In genomic region chr5:139696894-139697658, GRCh38 we compare ENCODE assay signal across 1 cellular context.
TF ChIP-seq lines count a peak whose summit lies in the region.

No MANE protein-coding gene starts in this region.

TF ChIP-seq in HEK293, 187 proteins besides CTCF, POLR2A, EP300 and RAD21 (continued from another document and continues in another):
- no peak for TF ChIP-seq BCL11A (tag by site-specific recombination; IDR thresholded peaks at IDR 0.05; ENCODE audit: low read depth)
- no peak for TF ChIP-seq ZNF624 (tag by site-specific recombination; IDR thresholded peaks at IDR 0.05)
- no peak for TF ChIP-seq SCRT1 (tag by site-specific recombination; IDR thresholded peaks at IDR 0.05; ENCODE audit: borderline replicate concordance)
- TF ChIP-seq ZNF138 (tag by site-specific recombination; IDR thresholded peaks at IDR 0.05; ENCODE audit: borderline replicate concordance) = no peak
- no peak for TF ChIP-seq ZNF223 (tag by site-specific recombination; IDR thresholded peaks at IDR 0.05)
- peak; percentile 73; the same call in 1 of the 2 replicates for TF ChIP-seq ZBTB7A (tag by site-specific recombination; IDR thresholded peaks at IDR 0.05; ENCODE audit: low read depth)
- TF ChIP-seq ZNF211 (tag by site-specific recombination; IDR thresholded peaks at IDR 0.05; ENCODE audit: low read depth) = no peak
- no peak for TF ChIP-seq HOXD13 (CRISPR knock-in tag; IDR thresholded peaks at IDR 0.05; ENCODE audit: borderline replicate concordance)
- TF ChIP-seq SP2 (tag by site-specific recombination; IDR thresholded peaks at IDR 0.05) = peak; percentile 46
- TF ChIP-seq ZNF155 (tag by site-specific recombination; IDR thresholded peaks at IDR 0.05) = no peak
- TF ChIP-seq ZNF621 (tag by site-specific recombination; IDR thresholded peaks at IDR 0.05) = no peak
- no peak for TF ChIP-seq ZNF248 (tag by site-specific recombination; IDR thresholded peaks at IDR 0.05)
- TF ChIP-seq KLF17 (tag by site-specific recombination; IDR thresholded peaks at IDR 0.05) = peak; percentile 93
- no peak for TF ChIP-seq ZNF571 (tag by site-specific recombination; IDR thresholded peaks at IDR 0.05)
- peak; percentile 61; the same call in 1 of the 2 replicates for TF ChIP-seq ZFP69B (tag by site-specific recombination; IDR thresholded peaks at IDR 0.05)
- TF ChIP-seq TSHZ1 (tag by site-specific recombination; IDR thresholded peaks at IDR 0.05; ENCODE audit: borderline replicate concordance) = no peak
- no peak for TF ChIP-seq ZNF701 (tag by site-specific recombination; IDR thresholded peaks at IDR 0.05)
- no peak for TF ChIP-seq ATF2 (tag by site-specific recombination; IDR thresholded peaks at IDR 0.05; ENCODE audit: low read depth)
- TF ChIP-seq ZSCAN23 (tag by site-specific recombination; IDR thresholded peaks at IDR 0.05) = no peak
- no peak for TF ChIP-seq ZNF416 (tag by site-specific recombination; IDR thresholded peaks at IDR 0.05)
- TF ChIP-seq ZNF677 (tag by site-specific recombination; IDR thresholded peaks at IDR 0.05) = no peak
- no peak for TF ChIP-seq TRIM28 (IDR thresholded peaks at IDR 0.05; ENCODE audit: borderline replicate concordance, low read length)
- no peak for TF ChIP-seq ZNF704 (tag by site-specific recombination; IDR thresholded peaks at IDR 0.05)
- peak; percentile 63 for TF ChIP-seq ZSCAN5A (tag by site-specific recombination; IDR thresholded peaks at IDR 0.05)
- TF ChIP-seq ZNF354C (tag by site-specific recombination; IDR thresholded peaks at IDR 0.05; ENCODE audit: borderline replicate concordance, low read depth) = no peak
- TF ChIP-seq ZNF747 (tag by site-specific recombination; IDR thresholded peaks at IDR 0.05) = no peak
- TF ChIP-seq ZNF561 (tag by site-specific recombination; IDR thresholded peaks at IDR 0.05; ENCODE audit: borderline replicate concordance) = no peak
- peak; percentile 83 for TF ChIP-seq ZNF501 (tag by site-specific recombination; IDR thresholded peaks at IDR 0.05)
- TF ChIP-seq KLF1 (tag by site-specific recombination; IDR thresholded peaks at IDR 0.05) = peak; percentile 78
- no peak for TF ChIP-seq ZNF580 (tag by site-specific recombination; IDR thresholded peaks at IDR 0.05)
- TF ChIP-seq ZNF133 (tag by site-specific recombination; IDR thresholded peaks at IDR 0.05) = no peak
- no peak for TF ChIP-seq ZBTB6 (tag by site-specific recombination; IDR thresholded peaks at IDR 0.05)
- TF ChIP-seq ZNF23 (tag by site-specific recombination; IDR thresholded peaks at IDR 0.05; ENCODE audit: borderline replicate concordance) = no peak
- TF ChIP-seq GFI1B (tag by site-specific recombination; IDR thresholded peaks at IDR 0.05) = no peak
- TF ChIP-seq ZFHX2 (tag by site-specific recombination; conservative IDR thresholded peaks at IDR 0.05) = peak; percentile 98
- peak; percentile 11; the same call in 1 of the 2 replicates for TF ChIP-seq ZNF660 (tag by site-specific recombination; IDR thresholded peaks at IDR 0.05)
- no peak for TF ChIP-seq ZFP3 (tag by site-specific recombination; IDR thresholded peaks at IDR 0.05; ENCODE audit: low read depth)
- TF ChIP-seq ZSCAN4 (tag by site-specific recombination; IDR thresholded peaks at IDR 0.05) = no peak; the same call in 1 of the 2 replicates
- peak; percentile 53 for TF ChIP-seq ZXDB (tag by site-specific recombination; IDR thresholded peaks at IDR 0.05)
- TF ChIP-seq ZNF114 (tag by site-specific recombination; IDR thresholded peaks at IDR 0.05) = no peak
- no peak for TF ChIP-seq ZNF792 (tag by site-specific recombination; IDR thresholded peaks at IDR 0.05)
- peak; percentile 96 for TF ChIP-seq ZNF398 (tag by site-specific recombination; IDR thresholded peaks at IDR 0.05)
- no peak for TF ChIP-seq ZNF768 (tag by site-specific recombination; IDR thresholded peaks at IDR 0.05)
- no peak for TF ChIP-seq ZNF2 (tag by site-specific recombination; IDR thresholded peaks at IDR 0.05)
- no peak for TF ChIP-seq ZNF560 (tag by site-specific recombination; IDR thresholded peaks at IDR 0.05; ENCODE audit: borderline replicate concordance)
- TF ChIP-seq HOXA7 (CRISPR knock-in tag; IDR thresholded peaks at IDR 0.05; ENCODE audit: borderline replicate concordance) = no peak
- 0 out of 2 replicates have a peak, but pooled peaks have one; percentile 48 for TF ChIP-seq ZNF76 (tag by site-specific recombination; IDR thresholded peaks at IDR 0.05; ENCODE audit: borderline replicate concordance, low read depth)
- TF ChIP-seq ZNF16 (tag by site-specific recombination; IDR thresholded peaks at IDR 0.05; ENCODE audit: low read depth) = no peak
- TF ChIP-seq GLI4 (tag by site-specific recombination; IDR thresholded peaks at IDR 0.05) = no peak
- TF ChIP-seq ZNF19 (tag by site-specific recombination; IDR thresholded peaks at IDR 0.05; ENCODE audit: low read depth) = no peak
- no peak for TF ChIP-seq RBAK (tag by site-specific recombination; IDR thresholded peaks at IDR 0.05)
- no peak for TF ChIP-seq ZNF292 (tag by site-specific recombination; IDR thresholded peaks at IDR 0.05; ENCODE audit: borderline replicate concordance, low read depth)
- no peak for TF ChIP-seq ZNF132 (tag by site-specific recombination; IDR thresholded peaks at IDR 0.05; ENCODE audit: borderline replicate concordance)
- TF ChIP-seq ZNF280D (tag by site-specific recombination; IDR thresholded peaks at IDR 0.05) = no peak
